In the genomic region with DNA sequence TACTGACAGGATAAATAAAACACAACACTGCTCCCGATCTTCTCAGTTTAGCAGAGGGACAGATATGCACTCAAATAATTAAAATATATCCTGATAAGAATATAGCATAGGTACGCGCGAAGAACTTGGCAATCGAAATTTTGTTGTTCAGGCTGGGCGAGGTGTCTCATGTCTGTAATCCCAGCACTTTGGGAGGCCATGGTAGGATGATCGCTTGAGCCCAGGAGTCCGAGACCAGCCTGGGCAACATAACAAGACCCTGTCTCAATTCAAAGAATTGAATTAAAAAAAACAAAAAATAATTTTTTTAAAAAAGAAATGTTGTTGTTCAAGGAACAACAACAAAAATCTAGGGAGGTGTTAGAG, we compare ENCODE assay signal across 11 cellular contexts. TPM values are rescaled to one million over a fixed set of nuclear protein-coding genes. Genes with fewer than 3 reads are reported as not detected.
DNase-seq lines count a peak whose midpoint lies in the region; ATAC-seq, FAIRE-seq and TF ChIP-seq lines count a peak whose summit lies in the region.
"Had no signal": no experiment of that assay in that cellular context is flagged by ENCODE, and none has a peak within 500 bp of the region (broad histone marks: within the 10 kb centered on the region; RNA-seq: fewer than 3 reads in every experiment).

No MANE protein-coding gene starts in this region.

- peak overlapping the region; percentile 16 for H3K27ac ChIP-seq in HepG2 (ENCODE audit: extremely low read length, insufficient read depth, low read length)
- H3K27ac ChIP-seq in right lobe of liver = peak overlapping the region in 1 of 3 donors; percentile 25
- H3K27ac ChIP-seq in subcutaneous abdominal adipose tissue (ENCODE audit: low read depth, low read length) = peak overlapping the region; percentile 44
- H3K27ac ChIP-seq: BLaER1, coronary artery had no signal

- peak overlapping the region; percentile 94 for H3K27ac Mint-ChIP-seq in activated T-helper 2 cell treated with anti-CD3 and anti-CD28 coated beads, Interferon-gamma antibody, Interleukin-2, Interleukin-4, amounts not matched to agents 10 μg/mL and 5 μg/mL and 100 μg/mL, durations not matched to agents 14 hours and 24 hours and 36 hours

- peaks cover 70% of the 10 kb centered on the region for H3K4me1 Mint-ChIP-seq in activated T-helper 2 cell treated with anti-CD3 and anti-CD28 coated beads, Interferon-gamma antibody, Interleukin-2, Interleukin-4, amounts not matched to agents 10 μg/mL and 5 μg/mL and 100 μg/mL, durations not matched to agents 14 hours and 24 hours and 36 hours (ENCODE audit: low read depth)

- TF ChIP-seq POLR2A in HepG2 (IDR thresholded peaks at IDR 0.05; ENCODE audit: insufficient read depth in 1 of 2, low read depth in 2 of 2, low read length in 2 of 2) (no peak), right lobe of liver (IDR thresholded peaks at IDR 0.05) (no peak)

- intact Hi-C loops in HepG2 (cut with micrococcal nuclease; ENCODE audit: unreplicated experiment) (no loop called here), right lobe of liver (cut with DNase I) (no loop called here)
- intact Hi-C loops in activated T-helper 2 cell treated with anti-CD3 and anti-CD28 coated beads, Interferon-gamma antibody, Interleukin-2, Interleukin-4, amounts not matched to agents 10 μg/mL and 5 μg/mL and 100 μg/mL, durations not matched to agents 14 hours and 24 hours and 36 hours (cut with micrococcal nuclease) = loop anchor here (1.0 to 2.0 kb wide), 3 partner anchors 8 to 16 kb away; a partner anchor contains a TSS

- POLR2A ChIA-PET in HepG2 (lab: Yijun Ruan, JAX) = interaction anchor here (1.7 kb wide), 1 partner anchor 10 kb away, joined by 10 read pairs; no protein-coding TSS in a partner anchor

- no peak overlapping the region for H2AFZ ChIP-seq in HepG2 (ENCODE audit: low read length)

- CTCF ChIA-PET in HepG2 (lab: Yijun Ruan, JAX; ENCODE audit: low intra/inter-chr PET ratio, low total read pairs) = no interaction called here

- peak overlapping the region; percentile 41 for H3K4me3 Mint-ChIP-seq in activated T-helper 2 cell treated with anti-CD3 and anti-CD28 coated beads, Interferon-gamma antibody, Interleukin-2, Interleukin-4, amounts not matched to agents 10 μg/mL and 5 μg/mL and 100 μg/mL, durations not matched to agents 14 hours and 24 hours and 36 hours (ENCODE audit: low read depth)

- WGBS in HepG2 (ENCODE audit: low lambda C conversion rate) = 96% methylated on average over 8 of the region's 8 CpGs
- WGBS in right lobe of liver (ENCODE audit: insufficient coverage, low coverage, low lambda C conversion rate, missing lambda C conversion rate) = 72% methylated on average over 8 of the region's 8 CpGs

- TF ChIP-seq EP300 in HepG2 (IDR thresholded peaks at IDR 0.05; ENCODE audit: low read depth in 2 of 2, low read length in 2 of 2) (no peak), HepG2 (CRISPR knock-in tag; IDR thresholded peaks at IDR 0.05; ENCODE audit: borderline replicate concordance) (no peak)

- TF ChIP-seq RAD21 in HepG2 (CRISPR knock-in tag; IDR thresholded peaks at IDR 0.05) = no peak

- H3K9me3 ChIP-seq in HepG2 (ENCODE audit: low read length) = no peaks in the 10 kb centered on the region
- H3K9me3 ChIP-seq in right lobe of liver = no peaks in the 10 kb centered on the region
- H3K9me3 ChIP-seq in subcutaneous abdominal adipose tissue (ENCODE audit: control insufficient read depth in 5 of 5, low read length in 5 of 5) = no peaks in the 10 kb centered on the region
- H3K9me3 ChIP-seq: BLaER1 had no signal

- no peak overlapping the region for H3K4me2 ChIP-seq in HepG2 (ENCODE audit: low read depth, low read length)
- H3K4me2 ChIP-seq: BLaER1 had no signal

- no TSS peak for BruUV-seq in HepG2 (replicated peaks; lab: Mats Ljungman, UMichigan)

- no peaks in the 10 kb centered on the region for H3K27me3 Mint-ChIP-seq in activated T-helper 2 cell treated with anti-CD3 and anti-CD28 coated beads, Interferon-gamma antibody, Interleukin-2, Interleukin-4, amounts not matched to agents 10 μg/mL and 5 μg/mL and 100 μg/mL, durations not matched to agents 14 hours and 24 hours and 36 hours (ENCODE audit: low read depth)

- H3K36me3 ChIP-seq in HepG2 (replicated peaks in 1 of 2; ENCODE audit: control insufficient read depth in 1 of 2, insufficient read depth in 2 of 2, low read length in 2 of 2) (peaks cover 8 to 29% of the 10 kb centered on the region in 2 experiments), right lobe of liver (peaks cover 19 to 39% (median 33%) of the 10 kb centered on the region in 4 donors), subcutaneous abdominal adipose tissue (ENCODE audit: control insufficient read depth in 5 of 5, insufficient read depth in 5 of 5, low read length in 5 of 5) (peaks cover 40 to 47% (median 41%) of the 10 kb centered on the region in 5 donors)

- in situ Hi-C loops in HepG2 (cut with HindIII; ENCODE audit: extremely low pct_ligation_motif_present, low pct_unique_long_range_greater_than_20kb) = no loop called here

- no peak for FAIRE-seq in HepG2 (lab: Jason Lieb, UNC)
- FAIRE-seq: keratinocyte had no signal

- no peak overlapping the region for H3K9ac ChIP-seq in HepG2 (ENCODE audit: insufficient read depth, low read depth, low read length)
- H3K9ac ChIP-seq in subcutaneous abdominal adipose tissue (ENCODE audit: low read length in 5 of 5) = no peak overlapping the region
- H3K9ac ChIP-seq: BLaER1 had no signal

- DNase-seq in HepG2 (ENCODE audit: low spot score) (no peak), right lobe of liver (no peak), NCI-H82 treated with DMSO at 0.1 percent for 48 hours (lab: John Stamatoyannopoulos, UW; ENCODE audit: unreplicated experiment) (no peak)
- DNase-seq in activated T-helper 2 cell treated with anti-CD3 and anti-CD28 coated beads, Interferon-gamma antibody, Interleukin-2, Interleukin-4, amounts not matched to agents 10 μg/mL and 5 μg/mL and 100 μg/mL, durations not matched to agents 14 hours and 24 hours and 36 hours (ENCODE audit: low spot score) = no peak
- DNase-seq in central memory CD4-positive, alpha-beta T cell = no peak
- DNase-seq: NCI-H1694 treated with DMSO at 0.1 percent for 48 hours, T1000 had no signal

- H3K27me3 ChIP-seq in HepG2 (ENCODE audit: control insufficient read depth in 1 of 2, insufficient read depth in 2 of 2, low read length in 2 of 2) (no peaks in the 10 kb centered on the region), right lobe of liver (no peaks in the 10 kb centered on the region), subcutaneous abdominal adipose tissue (ENCODE audit: control insufficient read depth in 5 of 5, insufficient read depth in 4 of 5, low read length in 5 of 5) (no peaks in the 10 kb centered on the region)
- H3K27me3 ChIP-seq: BLaER1 had no signal

- peaks cover 3% of the 10 kb centered on the region; the same call in 1 of the 2 replicates for H4K20me1 ChIP-seq in HepG2 (ENCODE audit: insufficient read depth, low read length)

- TF ChIP-seq CTCF in HepG2 (CRISPR knock-in tag; IDR thresholded peaks at IDR 0.05) (no peak), right lobe of liver (IDR thresholded peaks at IDR 0.05) (no peak)

- H3K9me3 Mint-ChIP-seq in activated T-helper 2 cell treated with anti-CD3 and anti-CD28 coated beads, Interferon-gamma antibody, Interleukin-2, Interleukin-4, amounts not matched to agents 10 μg/mL and 5 μg/mL and 100 μg/mL, durations not matched to agents 14 hours and 24 hours and 36 hours = no peaks in the 10 kb centered on the region

- no peak overlapping the region for H3K4me3 ChIP-seq in HepG2 (replicated peaks in 1 of 3; ENCODE audit: insufficient read depth in 1 of 3, low read depth in 2 of 3, low read length in 3 of 3)
- no peak overlapping the region for H3K4me3 ChIP-seq in right lobe of liver
- H3K4me3 ChIP-seq in subcutaneous abdominal adipose tissue (ENCODE audit: low read depth in 1 of 5, low read length in 5 of 5) = no peak overlapping the region
- H3K4me3 ChIP-seq: BLaER1, coronary artery had no signal

- H3K4me1 ChIP-seq in HepG2 (ENCODE audit: insufficient read depth, low read length) (peaks cover 37% of the 10 kb centered on the region), right lobe of liver (peaks cover 0 to 20% (median 0%) of the 10 kb centered on the region in 4 donors), subcutaneous abdominal adipose tissue (ENCODE audit: control insufficient read depth in 5 of 5, insufficient read depth in 5 of 5, low read length in 5 of 5) (peaks cover 4 to 37% (median 14%) of the 10 kb centered on the region in 5 donors)

- ATAC-seq in HepG2 (no peak), right lobe of liver (no peak)

- H3K36me3 Mint-ChIP-seq in activated T-helper 2 cell treated with anti-CD3 and anti-CD28 coated beads, Interferon-gamma antibody, Interleukin-2, Interleukin-4, amounts not matched to agents 10 μg/mL and 5 μg/mL and 100 μg/mL, durations not matched to agents 14 hours and 24 hours and 36 hours (ENCODE audit: low read depth) = peaks cover 66% of the 10 kb centered on the region

- H3K79me2 ChIP-seq in HepG2 (ENCODE audit: insufficient read depth, low read length) = peaks cover 12% of the 10 kb centered on the region

RNA-seq across cellular contexts. Expression of a gene that starts 7.6 kb away (rescaled TPM):
- total RNA-seq in HepG2 (2016; rRNA removed; fragmentation: Illumina TruSeq; extraction: Trizol) (530 and 784 TPM in 2 replicates), right lobe of liver (1,000 to 10,000 TPM in 5 of 6 experiments, 100 to 1,000 TPM in 1; 894 to 5,671 (median 2,154) TPM)
- total RNA-seq in HepG2 (2016; cell fraction: cytosol; rRNA removed; fragmentation: Illumina TruSeq; extraction: Trizol; ENCODE audit: low read depth) = 119 and 125 TPM in 2 replicates
- total RNA-seq in HepG2 (2016; cell fraction: insoluble cytoplasmic fraction; rRNA removed; fragmentation: Illumina TruSeq; extraction: Trizol) = 505 and 836 TPM in 2 replicates
- total RNA-seq in HepG2 (2016; cell fraction: membrane; rRNA removed; fragmentation: Illumina TruSeq; extraction: Trizol) = 137 and 145 TPM in 2 replicates
- 527 and 591 TPM in 2 replicates for total RNA-seq in HepG2 (2016; cell fraction: nucleus; rRNA removed; fragmentation: Illumina TruSeq; extraction: Trizol)
- 754 and 857 TPM in 2 replicates for polyA plus RNA-seq in HepG2 (2011; rRNA removed)
- polyA plus RNA-seq in HepG2 (2011; cell fraction: cytosol; rRNA removed) = 1,404 and 3,087 TPM in 2 replicates
- polyA plus RNA-seq in HepG2 (2011; cell fraction: nucleus; rRNA removed) = 194 and 300 TPM in 2 replicates
- 589 and 873 TPM in 2 replicates for polyA plus RNA-seq in HepG2 (2012)
- 135 and 139 TPM in 2 replicates for polyA plus RNA-seq in HepG2 (2016; cell fraction: cytosol; fragmentation: Illumina TruSeq; extraction: Trizol; ENCODE audit: low read depth)
- 442 and 475 TPM in 2 replicates for polyA plus RNA-seq in HepG2 (2016; cell fraction: insoluble cytoplasmic fraction; fragmentation: Illumina TruSeq; extraction: Trizol; ENCODE audit: low read depth)
- polyA plus RNA-seq in HepG2 (2016; cell fraction: membrane; fragmentation: Illumina TruSeq; extraction: Trizol; ENCODE audit: low read depth) = 123 and 125 TPM in 2 replicates
- polyA plus RNA-seq in HepG2 (2016; cell fraction: nucleus; fragmentation: Illumina TruSeq; extraction: Trizol; ENCODE audit: insufficient read depth, low read depth) = 916 and 917 TPM in 2 replicates
- polyA minus RNA-seq in HepG2 (2011; rRNA and poly(A)+ RNA removed; ENCODE audit: low replicate concordance) = 191 and 793 TPM in 2 replicates
- 308 and 333 TPM in 2 replicates for polyA minus RNA-seq in HepG2 (2011; cell fraction: cytosol; rRNA and poly(A)+ RNA removed)
- polyA minus RNA-seq in HepG2 (2011; cell fraction: nucleus; rRNA and poly(A)+ RNA removed) = 168 and 193 TPM in 2 replicates
- 4,961 and 5,148 TPM in 2 replicates for total RNA-seq in activated T-helper 2 cell treated with anti-CD3 and anti-CD28 coated beads, Interferon-gamma antibody, Interleukin-2, Interleukin-4, amounts not matched to agents 10 μg/mL and 5 μg/mL and 100 μg/mL, durations not matched to agents 14 hours and 24 hours and 36 hours

RNA-seq across cellular contexts. Expression of a gene that starts 7.8 kb away (rescaled TPM):
- total RNA-seq in HepG2 (2016; rRNA removed; fragmentation: Illumina TruSeq; extraction: Trizol) (0.15 TPM in 1 of 2 replicates, not detected in the other), right lobe of liver (1 to 10 TPM in 2 of 6 experiments, under 1 TPM in 4; 0.28 to 1.9 (median 0.71) TPM)
- 0.30 TPM in 1 of 2 replicates, not detected in the other for total RNA-seq in HepG2 (2016; cell fraction: cytosol; rRNA removed; fragmentation: Illumina TruSeq; extraction: Trizol; ENCODE audit: low read depth)
- total RNA-seq in HepG2 (2016; cell fraction: insoluble cytoplasmic fraction; rRNA removed; fragmentation: Illumina TruSeq; extraction: Trizol) = 0.11 and 0.30 TPM in 2 replicates
- total RNA-seq in HepG2 (2016; cell fraction: membrane; rRNA removed; fragmentation: Illumina TruSeq; extraction: Trizol) = 0.14 TPM in 1 of 2 replicates, not detected in the other
- total RNA-seq in HepG2 (2016; cell fraction: nucleus; rRNA removed; fragmentation: Illumina TruSeq; extraction: Trizol) = 0.71 TPM in 1 of 2 replicates, not detected in the other
- 0.37 and 0.53 TPM in 2 replicates for polyA plus RNA-seq in HepG2 (2011; rRNA removed)
- 0.11 and 0.32 TPM in 2 replicates for polyA plus RNA-seq in HepG2 (2011; cell fraction: cytosol; rRNA removed)
- polyA plus RNA-seq in HepG2 (2011; cell fraction: nucleus; rRNA removed) = 2.6 TPM in 2 replicates
- 0.44 and 0.49 TPM in 2 replicates for polyA plus RNA-seq in HepG2 (2012)
- 0.24 TPM in 1 of 2 replicates, not detected in the other for polyA plus RNA-seq in HepG2 (2016; cell fraction: cytosol; fragmentation: Illumina TruSeq; extraction: Trizol; ENCODE audit: low read depth)
- 0.27 TPM in 1 of 2 replicates, not detected in the other for polyA plus RNA-seq in HepG2 (2016; cell fraction: insoluble cytoplasmic fraction; fragmentation: Illumina TruSeq; extraction: Trizol; ENCODE audit: low read depth)
- 0.09 TPM in 1 of 2 replicates, not detected in the other for polyA plus RNA-seq in HepG2 (2016; cell fraction: membrane; fragmentation: Illumina TruSeq; extraction: Trizol; ENCODE audit: low read depth)
- polyA plus RNA-seq in HepG2 (2016; cell fraction: nucleus; fragmentation: Illumina TruSeq; extraction: Trizol; ENCODE audit: insufficient read depth, low read depth) = 0.56 and 1.5 TPM in 2 replicates
- polyA minus RNA-seq in HepG2 (2011; rRNA and poly(A)+ RNA removed; ENCODE audit: low replicate concordance) = 1.1 TPM in 1 of 2 replicates, not detected in the other
- polyA minus RNA-seq in HepG2 (2011; cell fraction: cytosol; rRNA and poly(A)+ RNA removed) = not detected in 2 replicates
- polyA minus RNA-seq in HepG2 (2011; cell fraction: nucleus; rRNA and poly(A)+ RNA removed) = 0.39 and 1.5 TPM in 2 replicates
- total RNA-seq in activated T-helper 2 cell treated with anti-CD3 and anti-CD28 coated beads, Interferon-gamma antibody, Interleukin-2, Interleukin-4, amounts not matched to agents 10 μg/mL and 5 μg/mL and 100 μg/mL, durations not matched to agents 14 hours and 24 hours and 36 hours = 15.3 and 16.9 TPM in 2 replicates

RNA-seq across cellular contexts. Expression of a gene that starts 17.4 kb away (rescaled TPM):
- total RNA-seq in HepG2 (2016; rRNA removed; fragmentation: Illumina TruSeq; extraction: Trizol) = 2.6 and 4.0 TPM in 2 replicates
- 2.6 and 3.3 TPM in 2 replicates for total RNA-seq in HepG2 (2016; cell fraction: cytosol; rRNA removed; fragmentation: Illumina TruSeq; extraction: Trizol; ENCODE audit: low read depth)
- 2.7 and 3.4 TPM in 2 replicates for total RNA-seq in HepG2 (2016; cell fraction: insoluble cytoplasmic fraction; rRNA removed; fragmentation: Illumina TruSeq; extraction: Trizol)
- 5.1 and 6.1 TPM in 2 replicates for total RNA-seq in HepG2 (2016; cell fraction: membrane; rRNA removed; fragmentation: Illumina TruSeq; extraction: Trizol)
- total RNA-seq in HepG2 (2016; cell fraction: nucleus; rRNA removed; fragmentation: Illumina TruSeq; extraction: Trizol) = 2.0 TPM in 2 replicates
- polyA plus RNA-seq in HepG2 (2011; rRNA removed) = 2.7 and 3.2 TPM in 2 replicates
- 2.1 and 2.9 TPM in 2 replicates for polyA plus RNA-seq in HepG2 (2011; cell fraction: cytosol; rRNA removed)
- polyA plus RNA-seq in HepG2 (2011; cell fraction: nucleus; rRNA removed) = 0.88 and 1.4 TPM in 2 replicates
- 2.3 and 2.6 TPM in 2 replicates for polyA plus RNA-seq in HepG2 (2012)
- polyA plus RNA-seq in HepG2 (2016; cell fraction: cytosol; fragmentation: Illumina TruSeq; extraction: Trizol; ENCODE audit: low read depth) = 2.8 and 4.0 TPM in 2 replicates
- polyA plus RNA-seq in HepG2 (2016; cell fraction: insoluble cytoplasmic fraction; fragmentation: Illumina TruSeq; extraction: Trizol; ENCODE audit: low read depth) = 5.4 and 8.8 TPM in 2 replicates
- 5.4 and 6.5 TPM in 2 replicates for polyA plus RNA-seq in HepG2 (2016; cell fraction: membrane; fragmentation: Illumina TruSeq; extraction: Trizol; ENCODE audit: low read depth)
- polyA plus RNA-seq in HepG2 (2016; cell fraction: nucleus; fragmentation: Illumina TruSeq; extraction: Trizol; ENCODE audit: insufficient read depth, low read depth) = 2.5 and 2.8 TPM in 2 replicates
- 3.3 and 13.1 TPM in 2 replicates for polyA minus RNA-seq in HepG2 (2011; rRNA and poly(A)+ RNA removed; ENCODE audit: low replicate concordance)
- polyA minus RNA-seq in HepG2 (2011; cell fraction: cytosol; rRNA and poly(A)+ RNA removed) = 2.7 and 3.2 TPM in 2 replicates
- 1.7 and 2.2 TPM in 2 replicates for polyA minus RNA-seq in HepG2 (2011; cell fraction: nucleus; rRNA and poly(A)+ RNA removed)
- total RNA-seq in right lobe of liver = 10 to 100 TPM in 1 of 6 experiments, 1 to 10 TPM in 5; 3.8 to 16.9 (median 6.5) TPM
- 70.8 and 75.1 TPM in 2 replicates for total RNA-seq in activated T-helper 2 cell treated with anti-CD3 and anti-CD28 coated beads, Interferon-gamma antibody, Interleukin-2, Interleukin-4, amounts not matched to agents 10 μg/mL and 5 μg/mL and 100 μg/mL, durations not matched to agents 14 hours and 24 hours and 36 hours

RNA-seq across cellular contexts. Expression of a gene that starts 55.4 kb away (rescaled TPM):
- total RNA-seq in HepG2 (2016; rRNA removed; fragmentation: Illumina TruSeq; extraction: Trizol) (31.5 and 35.0 TPM in 2 replicates), right lobe of liver (10 to 100 TPM; 35.4 to 55.6 (median 40.8) TPM)
- 17.8 and 19.8 TPM in 2 replicates for total RNA-seq in HepG2 (2016; cell fraction: cytosol; rRNA removed; fragmentation: Illumina TruSeq; extraction: Trizol; ENCODE audit: low read depth)
- total RNA-seq in HepG2 (2016; cell fraction: insoluble cytoplasmic fraction; rRNA removed; fragmentation: Illumina TruSeq; extraction: Trizol) = 35.7 and 36.6 TPM in 2 replicates
- 18.9 and 19.7 TPM in 2 replicates for total RNA-seq in HepG2 (2016; cell fraction: membrane; rRNA removed; fragmentation: Illumina TruSeq; extraction: Trizol)
- 39.3 and 47.3 TPM in 2 replicates for total RNA-seq in HepG2 (2016; cell fraction: nucleus; rRNA removed; fragmentation: Illumina TruSeq; extraction: Trizol)
- polyA plus RNA-seq in HepG2 (2011; rRNA removed) = 40.7 and 44.5 TPM in 2 replicates
- polyA plus RNA-seq in HepG2 (2011; cell fraction: cytosol; rRNA removed) = 26.2 and 28.9 TPM in 2 replicates
- polyA plus RNA-seq in HepG2 (2011; cell fraction: nucleus; rRNA removed) = 52.6 and 61.8 TPM in 2 replicates
- polyA plus RNA-seq in HepG2 (2012) = 19.4 and 21.0 TPM in 2 replicates
- polyA plus RNA-seq in HepG2 (2016; cell fraction: cytosol; fragmentation: Illumina TruSeq; extraction: Trizol; ENCODE audit: low read depth) = 1.7 and 2.1 TPM in 2 replicates
- polyA plus RNA-seq in HepG2 (2016; cell fraction: insoluble cytoplasmic fraction; fragmentation: Illumina TruSeq; extraction: Trizol; ENCODE audit: low read depth) = 26.2 and 26.5 TPM in 2 replicates
- polyA plus RNA-seq in HepG2 (2016; cell fraction: membrane; fragmentation: Illumina TruSeq; extraction: Trizol; ENCODE audit: low read depth) = 3.5 and 4.5 TPM in 2 replicates
- 47.3 and 52.3 TPM in 2 replicates for polyA plus RNA-seq in HepG2 (2016; cell fraction: nucleus; fragmentation: Illumina TruSeq; extraction: Trizol; ENCODE audit: insufficient read depth, low read depth)
- polyA minus RNA-seq in HepG2 (2011; rRNA and poly(A)+ RNA removed; ENCODE audit: low replicate concordance) = 115 and 186 TPM in 2 replicates
- 24.8 and 26.5 TPM in 2 replicates for polyA minus RNA-seq in HepG2 (2011; cell fraction: cytosol; rRNA and poly(A)+ RNA removed)
- polyA minus RNA-seq in HepG2 (2011; cell fraction: nucleus; rRNA and poly(A)+ RNA removed) = 93.0 and 127 TPM in 2 replicates
- 71.2 and 75.8 TPM in 2 replicates for total RNA-seq in activated T-helper 2 cell treated with anti-CD3 and anti-CD28 coated beads, Interferon-gamma antibody, Interleukin-2, Interleukin-4, amounts not matched to agents 10 μg/mL and 5 μg/mL and 100 μg/mL, durations not matched to agents 14 hours and 24 hours and 36 hours
